ENCODE assay signal across 17 cellular contexts in genomic region chr4:96504386-96504785, GRCh38.
A peak's percentile ranks its signal among the peaks of the same experiment; 100 is the strongest.
DNase-seq lines count a peak whose midpoint lies in the region; ATAC-seq and TF ChIP-seq lines count a peak whose summit lies in the region.
"Had no signal": no experiment of that assay in that cellular context is flagged by ENCODE, and none has a peak within 500 bp of the region (broad histone marks: within the 10 kb centered on the region; RNA-seq: fewer than 3 reads in every experiment).

No MANE protein-coding gene starts in this region.

- no peak overlapping the region for H3K4me3 Mint-ChIP-seq in osteocyte (ENCODE audit: unreplicated experiment)
- H3K4me3 Mint-ChIP-seq: B cell; CD4-positive, alpha-beta T cell; HFFc6 had no signal

- intact Hi-C loops in lower lobe of right lung (cut with DNase I): no loop called here

- DNase-seq in DMS53 (lab: John Stamatoyannopoulos, UW): peak; percentile 82
- peak; percentile 1 for DNase-seq in NCI-H69 (lab: John Stamatoyannopoulos, UW)
- DNase-seq in lower lobe of right lung: no peak
- DNase-seq in hypothalamus (lab: John Stamatoyannopoulos, UW): no peak
- no peak for DNase-seq in osteocyte (ENCODE audit: extremely low spot score, unreplicated experiment)
- DNase-seq: C1 segment of cervical spinal cord; Calu3; CD4-positive, alpha-beta T cell; DMS 273 treated with DMSO at 0.1 percent for 48 hours; DMS79 treated with DMSO at 0.1 percent for 48 hours; EL; HCEC 1CT; HFFc6 had no signal

- H3K27me3 ChIP-seq in endocrine pancreas (ENCODE audit: control insufficient read depth, insufficient read depth, low read length) (no peaks in the 10 kb centered on the region), lower lobe of right lung (ENCODE audit: low read depth) (no peaks in the 10 kb centered on the region)

- no peaks in the 10 kb centered on the region for H3K36me3 Mint-ChIP-seq in osteocyte (ENCODE audit: unreplicated experiment)

- H3K9me3 ChIP-seq in endocrine pancreas (ENCODE audit: control insufficient read depth, low read length) (no peaks in the 10 kb centered on the region), lower lobe of right lung (no peaks in the 10 kb centered on the region)

- peaks cover 4% of the 10 kb centered on the region for H3K9me3 Mint-ChIP-seq in osteocyte (ENCODE audit: unreplicated experiment)

- ATAC-seq in lower lobe of right lung (peak; percentile 51 to 84), HG02938 (IDR thresholded peaks at IDR 0.05; ENCODE audit: unreplicated experiment) (no peak)

- H3K36me3 ChIP-seq in endocrine pancreas (ENCODE audit: control insufficient read depth, insufficient read depth, low read length) (no peaks in the 10 kb centered on the region), lower lobe of right lung (no peaks in the 10 kb centered on the region)

- H3K27ac Mint-ChIP-seq in osteocyte (ENCODE audit: unreplicated experiment): no peak overlapping the region
- H3K27ac Mint-ChIP-seq: B cell; CD4-positive, alpha-beta T cell; HFFc6 had no signal

- TF ChIP-seq CTCF in lower lobe of right lung (IDR thresholded peaks at IDR 0.05) (no peak), osteocyte (IDR thresholded peaks at IDR 0.05) (no peak)

- H3K27ac ChIP-seq in lower lobe of right lung: no peak overlapping the region
- H3K27ac ChIP-seq: HL-60 had no signal

- H3K27me3 Mint-ChIP-seq in osteocyte (ENCODE audit: unreplicated experiment): no peaks in the 10 kb centered on the region
- H3K27me3 Mint-ChIP-seq: B cell; CD4-positive, alpha-beta T cell had no signal

- H3K4me3 ChIP-seq in endocrine pancreas (ENCODE audit: control insufficient read depth, insufficient read depth, low read length) (peak overlapping the region; percentile 5), lower lobe of right lung (no peak overlapping the region)

- H3K9ac ChIP-seq in endocrine pancreas (ENCODE audit: control insufficient read depth, insufficient read depth, low read length): no peak overlapping the region

- H3K4me1 Mint-ChIP-seq in osteocyte (ENCODE audit: unreplicated experiment): no peaks in the 10 kb centered on the region
- H3K4me1 Mint-ChIP-seq: B cell had no signal

- H3K4me1 ChIP-seq in endocrine pancreas (ENCODE audit: control insufficient read depth, insufficient read depth, low read length) (peaks cover 13% of the 10 kb centered on the region), lower lobe of right lung (no peaks in the 10 kb centered on the region)

Comparison
In these comparisons a context has a peak if more than half of its experiments do, and no peak if none do; other contexts are left out.
1. DNase-seq: peak in DMS53 (single experiment) and NCI-H69 (single experiment); none in lower lobe of right lung (single experiment), hypothalamus (0 of 51) and osteocyte (single experiment).